In genomic region chr2:70965506-70965905, GRCh38 we compare ENCODE assay signal across 11 cellular contexts. TPM values are rescaled to one million over a fixed set of nuclear protein-coding genes. Genes with fewer than 3 reads are reported as not detected.
A peak's percentile ranks its signal among the peaks of the same experiment; 100 is the strongest.
DNase-seq lines count a peak whose midpoint lies in the region; ATAC-seq and TF ChIP-seq lines count a peak whose summit lies in the region.
"Had no signal": no experiment of that assay in that cellular context is flagged by ENCODE, and none has a peak within 500 bp of the region (broad histone marks: within the 10 kb centered on the region; RNA-seq: fewer than 3 reads in every experiment).

No MANE protein-coding gene starts in this region.

- H3K4me3 ChIP-seq in GM23338 (peak overlapping the region; percentile 64), esophagus squamous epithelium (peak overlapping the region in 3 of 4 donors; percentile 48 to 64 (median 49)), osteoblast (ENCODE audit: insufficient read depth, low read length) (peak overlapping the region; percentile 73)

- no peak overlapping the region for H3K27ac ChIP-seq in GM23338 (ENCODE audit: low read depth)
- H3K27ac ChIP-seq in esophagus squamous epithelium = no peak overlapping the region
- no peak overlapping the region for H3K27ac ChIP-seq in osteoblast (ENCODE audit: low read depth, low read length)
- H3K27ac ChIP-seq: RWPE1 had no signal

- H3K27ac Mint-ChIP-seq in GM23338 (no peak overlapping the region), activated B cell treated with CpG ODN at 0.5 μM for 24 hours (no peak overlapping the region)

- no peaks in the 10 kb centered on the region for H3K36me3 ChIP-seq in GM23338 (ENCODE audit: insufficient read depth)
- no peaks in the 10 kb centered on the region for H3K36me3 ChIP-seq in esophagus squamous epithelium
- H3K36me3 ChIP-seq in osteoblast (ENCODE audit: insufficient read depth, low read length) = no peaks in the 10 kb centered on the region

- peaks cover 4% of the 10 kb centered on the region for H3K4me1 Mint-ChIP-seq in GM23338
- H3K4me1 Mint-ChIP-seq in activated B cell treated with CpG ODN at 0.5 μM for 24 hours = peaks cover 8% of the 10 kb centered on the region

- H3K36me3 Mint-ChIP-seq in GM23338 (ENCODE audit: low read depth) (no peaks in the 10 kb centered on the region), activated B cell treated with CpG ODN at 0.5 μM for 24 hours (ENCODE audit: low read depth) (no peaks in the 10 kb centered on the region)

- peak overlapping the region; percentile 81 for H3K4me2 ChIP-seq in GM23338
- H3K4me2 ChIP-seq in osteoblast (ENCODE audit: insufficient read depth, low read length) = peak overlapping the region; percentile 87

- H3K27me3 Mint-ChIP-seq in GM23338 (ENCODE audit: insufficient read depth, low read depth, poor library complexity) = peaks cover 49% of the 10 kb centered on the region
- H3K27me3 Mint-ChIP-seq in activated B cell treated with CpG ODN at 0.5 μM for 24 hours = peaks cover 23% of the 10 kb centered on the region

- H3F3A ChIP-seq in GM23338 (replicated peaks; ENCODE audit: low read depth) = no peaks in the 10 kb centered on the region

- no peaks in the 10 kb centered on the region for H3K9me3 ChIP-seq in esophagus squamous epithelium
- H3K9me3 ChIP-seq in osteoblast (ENCODE audit: low read depth, low read length) = no peaks in the 10 kb centered on the region

- H3K4me3 Mint-ChIP-seq in GM23338 (peak overlapping the region; percentile 62), activated B cell treated with CpG ODN at 0.5 μM for 24 hours (peak overlapping the region; percentile 83)

- POLR2A ChIA-PET in activated B cell treated with CpG ODN at 0.5 μM for 24 hours (lab: Charles Lee) = interaction anchor here (0.7 to 1.0 kb wide), 2 partner anchors 12 to 36 kb away, joined by 3 to 4 read pairs; partner anchors contain the start of gene ANKRD53

- DNase-seq in GM23338 (ENCODE audit: low spot score) (no peak), activated B cell treated with CpG ODN at 0.5 μM for 24 hours (no peak), esophagus squamous epithelium (lab: John Stamatoyannopoulos, UW) (no peak), osteoblast (ENCODE audit: insufficient read length, low spot score, missing footprints) (no peak), epidermal melanocyte (ENCODE audit: insufficient read length, low spot score) (no peak)
- DNase-seq: NCI-H1930 had no signal

- no peaks in the 10 kb centered on the region for H3K9me2 ChIP-seq in GM23338 (ENCODE audit: insufficient read depth)

- CTCF ChIA-PET in activated B cell treated with CpG ODN at 0.5 μM for 24 hours (lab: Charles Lee) = interaction anchor here (0.8 to 4.1 kb wide), 8 partner anchors 8 to 57 kb away, joined by 3 to 24 read pairs (median 8); partner anchors contain the start of gene ANKRD53

- no peak for TF ChIP-seq POLR2A in esophagus squamous epithelium (IDR thresholded peaks at IDR 0.05)

- TF ChIP-seq CTCF in GM23338 (conservative IDR thresholded peaks at IDR 0.05; ENCODE audit: low read depth in 2 of 2) = no peak
- TF ChIP-seq CTCF in activated B cell treated with CpG ODN at 0.5 μM for 24 hours (IDR thresholded peaks at IDR 0.05) = no peak
- TF ChIP-seq CTCF in esophagus squamous epithelium (IDR thresholded peaks at IDR 0.05) = no peak
- TF ChIP-seq CTCF in osteoblast (IDR thresholded peaks at IDR 0.05; ENCODE audit: extremely low read depth, low read depth, low read length) = no peak

- H4K20me1 ChIP-seq in GM23338 (replicated peaks; ENCODE audit: insufficient read depth) = no peaks in the 10 kb centered on the region
- peaks cover 5% of the 10 kb centered on the region for H4K20me1 ChIP-seq in osteoblast (ENCODE audit: insufficient read depth, low read length)

- H2AFZ ChIP-seq in GM23338 = peak overlapping the region; percentile 88
- no peak overlapping the region for H2AFZ ChIP-seq in osteoblast (ENCODE audit: low read length)

- ATAC-seq in GM23338 (no peak), activated B cell treated with CpG ODN at 0.5 μM for 24 hours (ENCODE audit: low read depth) (no peak), HG02678 (IDR thresholded peaks at IDR 0.05; ENCODE audit: unreplicated experiment) (no peak), GM18907 (IDR thresholded peaks at IDR 0.05; ENCODE audit: unreplicated experiment) (no peak), HG02642 (IDR thresholded peaks at IDR 0.05; ENCODE audit: poor library complexity, unreplicated experiment) (no peak)

- H3K9me3 Mint-ChIP-seq in GM23338 = no peaks in the 10 kb centered on the region
- no peaks in the 10 kb centered on the region for H3K9me3 Mint-ChIP-seq in activated B cell treated with CpG ODN at 0.5 μM for 24 hours

- intact Hi-C loops in activated B cell treated with CpG ODN at 0.5 μM for 24 hours (cut with micrococcal nuclease) = loop anchor here (1.0 kb wide), 4 partner anchors 8 to 36 kb away; no protein-coding TSS in a partner anchor
- intact Hi-C loops in esophagus squamous epithelium (cut with DNase I) = no loop called here

- WGBS in esophagus squamous epithelium, 2 donors = 67 to 71% methylated on average over 8 to 14 of the region's 14 CpGs

- H3K79me2 ChIP-seq in GM23338 (replicated peaks; ENCODE audit: insufficient read depth) (no peaks in the 10 kb centered on the region), osteoblast (ENCODE audit: insufficient read depth, low read length) (no peaks in the 10 kb centered on the region)

- peaks cover 62% of the 10 kb centered on the region for H3K27me3 ChIP-seq in GM23338 (ENCODE audit: insufficient read depth)
- peaks cover 0 to 54% (median 0%) of the 10 kb centered on the region in 4 donors for H3K27me3 ChIP-seq in esophagus squamous epithelium
- H3K27me3 ChIP-seq in osteoblast (ENCODE audit: insufficient read depth, low read length) = no peaks in the 10 kb centered on the region

- H3K4me1 ChIP-seq in GM23338 (ENCODE audit: insufficient read depth) (peaks cover 4% of the 10 kb centered on the region; the same call in 1 of the 2 replicates), esophagus squamous epithelium (peaks cover 2 to 10% (median 3%) of the 10 kb centered on the region in 3 donors), osteoblast (ENCODE audit: insufficient read depth, low read length) (peaks cover 6% of the 10 kb centered on the region)

TF ChIP-seq in GM23338, 12 proteins besides CTCF, POLR2A, EP300 and RAD21 (continues in another document):
- TF ChIP-seq STAT1 (IDR thresholded peaks at IDR 0.05; ENCODE audit: unreplicated experiment) (no peak), REST (IDR thresholded peaks at IDR 0.05; ENCODE audit: unreplicated experiment) (no peak), EZH2phosphoT487 (IDR thresholded peaks at IDR 0.05; ENCODE audit: unreplicated experiment) (no peak), JUNB (IDR thresholded peaks at IDR 0.05; ENCODE audit: unreplicated experiment) (no peak), POLR2AphosphoS5 (IDR thresholded peaks at IDR 0.05; ENCODE audit: low read depth) (no peak), ZNF331 (CRISPR knock-in tag; IDR thresholded peaks at IDR 0.05; ENCODE audit: low read depth) (no peak), ETS1 (IDR thresholded peaks at IDR 0.05) (no peak), EZH2 (IDR thresholded peaks at IDR 0.05; ENCODE audit: low read depth, unreplicated experiment) (no peak)

RNA-seq across cellular contexts. Expression of gene ANKRD53, which starts 12.9 kb away (rescaled TPM):
- 0.73 and 1.3 TPM in 2 replicates for total RNA-seq in GM23338 (2014; rRNA removed; shearing (Covaris generic))
- 0.32 and 0.59 TPM in 2 replicates for polyA plus RNA-seq in GM23338 (2016; fragmentation: Nextera tagmentation; extraction: Ambion mirVana)
- 0.71 and 2.5 TPM in 2 replicates for total RNA-seq in activated B cell treated with CpG ODN at 0.5 μM for 24 hours
- total RNA-seq in esophagus squamous epithelium = under 1 TPM in 2 of 4 donors, not detected in 2; 0.18 to 0.76 TPM
- total RNA-seq in osteoblast = 0.88 and 1.1 TPM in 2 replicates

RNA-seq across cellular contexts. Expression of gene TEX261, which starts 29.2 kb away (rescaled TPM):
- total RNA-seq in GM23338 (2014; rRNA removed; shearing (Covaris generic)) = 17.5 and 22.8 TPM in 2 replicates
- 5.7 and 6.0 TPM in 2 replicates for polyA plus RNA-seq in GM23338 (2016; fragmentation: Nextera tagmentation; extraction: Ambion mirVana)
- 46.8 and 54.1 TPM in 2 replicates for total RNA-seq in activated B cell treated with CpG ODN at 0.5 μM for 24 hours
- total RNA-seq in esophagus squamous epithelium = 10 to 100 TPM; 22.6 to 33.3 (median 27.1) TPM
- total RNA-seq in osteoblast = 30.0 and 36.8 TPM in 2 replicates

RNA-seq across cellular contexts. Expression of gene ATP6V1B1, which starts 29.8 kb away (rescaled TPM):
- not detected in 2 replicates for total RNA-seq in GM23338 (2014; rRNA removed; shearing (Covaris generic))
- polyA plus RNA-seq in GM23338 (2016; fragmentation: Nextera tagmentation; extraction: Ambion mirVana) = not detected in 2 replicates
- not detected in 2 replicates for total RNA-seq in activated B cell treated with CpG ODN at 0.5 μM for 24 hours
- 1 to 10 TPM in 1 of 4 donors, under 1 TPM in 1, not detected in 2; 0.97 to 1.2 TPM for total RNA-seq in esophagus squamous epithelium
- total RNA-seq in osteoblast = 0.88 and 2.5 TPM in 2 replicates
- total RNA-seq: liver had no signal
- polyA plus RNA-seq: liver had no signal
